9 cellular contexts compared by ENCODE assay signal in the genomic region with DNA sequence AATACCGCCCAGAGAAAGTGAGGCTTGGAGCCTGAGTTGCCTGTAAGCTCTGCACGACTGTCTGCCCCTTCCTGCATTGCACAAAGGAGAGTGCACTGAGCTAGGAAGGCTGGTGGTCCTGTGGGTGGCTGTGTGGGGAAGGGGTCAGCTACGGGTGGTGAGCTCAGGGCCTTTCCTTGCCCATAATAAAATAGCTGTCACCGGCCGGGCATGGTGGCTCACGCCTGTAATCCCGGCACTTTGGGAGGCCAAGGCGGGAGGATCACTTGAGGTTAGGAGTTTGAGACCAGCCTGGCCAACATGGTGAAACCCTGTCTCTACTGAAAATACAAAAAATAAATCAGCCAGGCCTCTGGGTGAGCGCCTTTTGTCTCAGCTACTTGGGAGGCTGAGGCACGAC. TPM values are rescaled to one million over a fixed set of nuclear protein-coding genes. Genes with fewer than 3 reads are reported as not detected.
A peak's percentile ranks its signal among the peaks of the same experiment; 100 is the strongest.
DNase-seq lines count a peak whose midpoint lies in the region; ATAC-seq and TF ChIP-seq lines count a peak whose summit lies in the region.
"Not testable (repeated sequence)": the region's sequence is repeated elsewhere in the genome, so short reads cannot be mapped to it uniquely, and the experiment has no call there.
"Had no signal": no experiment of that assay in that cellular context is flagged by ENCODE, and none has a peak within 500 bp of the region (broad histone marks: within the 10 kb centered on the region; RNA-seq: fewer than 3 reads in every experiment).

No MANE protein-coding gene starts in this region.

- H3K27me3 ChIP-seq in left ventricle myocardium inferior (ENCODE audit: low read depth); lower lobe of right lung (ENCODE audit: low read depth); upper lobe of left lung: not testable (repeated sequence)

- H3K4me3 ChIP-seq in left ventricle myocardium inferior, lower lobe of right lung, upper lobe of left lung: not testable (repeated sequence)

- not testable (repeated sequence) for H3K36me3 ChIP-seq in left ventricle myocardium inferior, lower lobe of right lung, upper lobe of left lung

- peak overlapping the region; percentile 82 for H3K27ac ChIP-seq in left ventricle myocardium inferior (replicated peaks)
- H3K27ac ChIP-seq in lower lobe of right lung, result peak overlapping the region; percentile 80
- peak overlapping the region; percentile 65 to 72 (median 70) for H3K27ac ChIP-seq in upper lobe of left lung

- not testable (repeated sequence) for TF ChIP-seq POLR2A in upper lobe of left lung (IDR thresholded peaks at IDR 0.05)

- ATAC-seq in lower lobe of right lung; upper lobe of left lung (ENCODE audit: low FRiP score in 2 of 2): not testable (repeated sequence)

- H3K4me1 ChIP-seq in left ventricle myocardium inferior (peaks cover 30% of the 10 kb centered on the region), lower lobe of right lung (peaks cover 39% of the 10 kb centered on the region), upper lobe of left lung (peaks cover 27 to 37% (median 28%) of the 10 kb centered on the region in 4 donors)

- not testable (repeated sequence) for H3K9me3 ChIP-seq in left ventricle myocardium inferior (replicated peaks); lower lobe of right lung; upper lobe of left lung

- WGBS in upper lobe of left lung, 2 donors, result 93 to 94% methylated on average over 10 of the region's 10 CpGs

- intact Hi-C loops in left ventricle myocardium inferior (cut with micrococcal nuclease); lower lobe of right lung (cut with DNase I); posterior vena cava (cut with DNase I): not testable (repeated sequence)

- peak; percentile 46 for DNase-seq in activated effector memory CD4-positive, alpha-beta T cell treated with anti-CD3 and anti-CD28 coated beads, Interleukin-2, amount 50 U/mL, for 16 hours
- not testable (repeated sequence) for DNase-seq in left ventricle myocardium inferior, lower lobe of right lung, upper lobe of left lung
- DNase-seq in islet precursor cell (peak; percentile 33), posterior vena cava (ENCODE audit: low spot score) (peak; percentile 61)

- not testable (repeated sequence) for TF ChIP-seq EP300 in upper lobe of left lung (IDR thresholded peaks at IDR 0.05)

- TF ChIP-seq CTCF in left ventricle myocardium inferior (IDR thresholded peaks at IDR 0.05; ENCODE audit: borderline replicate concordance); lower lobe of right lung (IDR thresholded peaks at IDR 0.05); upper lobe of left lung (IDR thresholded peaks at IDR 0.05): not testable (repeated sequence)

RNA-seq across cellular contexts. Expression of a gene that starts 7.1 kb away (rescaled TPM):
- total RNA-seq in left ventricle myocardium inferior (0.63 TPM), lower lobe of right lung (30.6 TPM), posterior vena cava (1 to 10 TPM in 1 of 2 donors, under 1 TPM in 1; 0.29 to 1.2 TPM), upper lobe of left lung (10 to 100 TPM; 15.5 to 39.8 (median 26.5) TPM)
- total RNA-seq: CD4-positive, CD25-positive, alpha-beta regulatory T cell; CD8-positive, alpha-beta memory T cell; GM12878 had no signal

Comparison
In these comparisons a context has a peak if more than half of its experiments do, and no peak if none do; other contexts are left out.
1. RNA of a gene that starts 7.1 kb away (total RNA-seq): 30.6 TPM in lower lobe of right lung (single experiment) and 15.5 to 39.8 TPM in upper lobe of left lung; 0.29 to 1.2 TPM in posterior vena cava and 0.63 TPM in left ventricle myocardium inferior (single experiment); every median in the first group is over 4 times any median in the second.
2. Peak in every context shown above with its lines, with median percentiles within 50 percentile points of each other: H3K27ac ChIP-seq.